Comparison of ENCODE assay signal across 13 cellular contexts in the genomic region with DNA sequence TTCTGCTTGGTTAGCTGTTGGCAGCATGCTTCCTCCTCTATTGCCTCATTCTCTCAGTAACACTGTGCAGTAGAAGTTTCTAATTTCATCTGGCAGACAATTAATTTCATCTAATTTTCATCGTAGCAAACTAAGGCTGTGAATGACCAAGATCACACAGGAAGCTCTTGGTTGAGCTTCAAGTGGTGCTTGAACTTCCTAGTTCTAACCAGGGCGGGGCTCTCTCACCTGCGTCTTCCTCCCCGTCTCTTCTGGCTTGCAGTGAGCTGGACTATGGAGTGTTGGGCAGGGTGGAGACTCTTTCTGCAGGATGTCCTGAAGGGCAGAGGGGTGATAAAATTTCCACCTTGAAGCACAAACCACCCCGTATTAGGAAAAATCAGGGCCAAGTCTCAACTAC. TPM values are rescaled to one million over a fixed set of nuclear protein-coding genes. Genes with fewer than 3 reads are reported as not detected.
A peak's percentile ranks its signal among the peaks of the same experiment; 100 is the strongest.
DNase-seq lines count a peak whose midpoint lies in the region; ATAC-seq, FAIRE-seq and TF ChIP-seq lines count a peak whose summit lies in the region.
"Had no signal": no experiment of that assay in that cellular context is flagged by ENCODE, and none has a peak within 500 bp of the region (broad histone marks: within the 10 kb centered on the region; RNA-seq: fewer than 3 reads in every experiment).

No MANE protein-coding gene starts in this region.

- H3K36me3 ChIP-seq in OCI-LY3 (replicated peaks; ENCODE audit: low read depth, low read length) (no peaks in the 10 kb centered on the region), BE2C (no peaks in the 10 kb centered on the region), heart right ventricle (no peaks in the 10 kb centered on the region)
- H3K36me3 ChIP-seq: HAP-1 had no signal

- H3K79me2 ChIP-seq in OCI-LY3 (ENCODE audit: low read length): no peaks in the 10 kb centered on the region

- peaks cover 17 to 24% of the 10 kb centered on the region in 2 donors for H3K4me1 Mint-ChIP-seq in immature natural killer cell

- WGBS in A549 (ENCODE audit: missing lambda C conversion rate): 10% methylated on average over 5 of the region's 5 CpGs
- 77 to 79% methylated on average over 5 of the region's 5 CpGs for WGBS in heart right ventricle, 2 donors

- CTCF ChIA-PET in A549 (lab: Yijun Ruan, JAX): interaction anchor here (0.5 to 1.3 kb wide), 4 partner anchors 12 to 265 kb away, joined by 3 to 4 read pairs (median 3); no protein-coding TSS in a partner anchor

- peak overlapping the region in 2 of 6 donors; percentile 82 to 83 for H3K27ac Mint-ChIP-seq in immature natural killer cell
- H3K27ac Mint-ChIP-seq: CD8-positive, alpha-beta T cell; T-helper 1 cell treated with Interleukin-12 subunit alpha and Interleukin-12 subunit beta and Interleukin-4 antibody, amounts not matched to agents 30 μg/mL and 1 μg/mL, for 36 hours had no signal

- no peak for TF ChIP-seq RAD21 in A549 (conservative IDR thresholded peaks at IDR 0.05 in 1 of 2, IDR thresholded peaks at IDR 0.05 in 1 of 2)

- H3K4me3 Mint-ChIP-seq in immature natural killer cell: peak overlapping the region; percentile 2 to 63 (median 50)
- H3K4me3 Mint-ChIP-seq: CD8-positive, alpha-beta T cell; T-helper 1 cell treated with Interleukin-12 subunit alpha and Interleukin-12 subunit beta and Interleukin-4 antibody, amounts not matched to agents 30 μg/mL and 1 μg/mL, for 36 hours had no signal

- H3K27ac ChIP-seq in A549: no peak overlapping the region
- no peak overlapping the region for H3K27ac ChIP-seq in OCI-LY3 (ENCODE audit: low read length)
- H3K27ac ChIP-seq in heart right ventricle: no peak overlapping the region

- H3K9ac ChIP-seq in OCI-LY3 (ENCODE audit: low read length): no peak overlapping the region

- H3K9me3 ChIP-seq in A549 (no peaks in the 10 kb centered on the region), OCI-LY3 (ENCODE audit: insufficient read depth, low read length) (no peaks in the 10 kb centered on the region), BE2C (no peaks in the 10 kb centered on the region), heart right ventricle (no peaks in the 10 kb centered on the region)

- H3K27me3 Mint-ChIP-seq in immature natural killer cell (ENCODE audit: low read depth in 3 of 3): peaks cover 0 to 20% (median 5%) of the 10 kb centered on the region in 3 donors

- intact Hi-C loops in heart right ventricle (cut with DNase I): no loop called here

- H3K4me3 ChIP-seq in A549 (no peak overlapping the region), OCI-LY3 (ENCODE audit: low read length) (no peak overlapping the region), BE2C (ENCODE audit: low read depth, low read length) (no peak overlapping the region), heart right ventricle (no peak overlapping the region)
- H3K4me3 ChIP-seq: HAP-1 had no signal

- no peaks in the 10 kb centered on the region for H3K36me3 Mint-ChIP-seq in immature natural killer cell
- H3K36me3 Mint-ChIP-seq: CD8-positive, alpha-beta T cell had no signal

- H3K9me3 Mint-ChIP-seq in immature natural killer cell: peaks cover 0 to 1% (median 0%) of the 10 kb centered on the region in 6 donors
- H3K9me3 Mint-ChIP-seq: CD8-positive, alpha-beta T cell; T-helper 1 cell treated with Interleukin-12 subunit alpha and Interleukin-12 subunit beta and Interleukin-4 antibody, amounts not matched to agents 30 μg/mL and 1 μg/mL, for 36 hours had no signal

- peak in 1 of 2 experiments; percentile 38; a peak in 1 of 6 replicates for ATAC-seq in A549
- ATAC-seq in heart right ventricle: no peak
- ATAC-seq: CD8-positive, alpha-beta T cell had no signal

- H4K20me1 ChIP-seq in OCI-LY3 (ENCODE audit: insufficient read depth, low read length): no peaks in the 10 kb centered on the region

- no peak for TF ChIP-seq EP300 in A549 (IDR thresholded peaks at IDR 0.05)

- POLR2A ChIA-PET in A549 (lab: Yijun Ruan, JAX): no interaction called here

- FAIRE-seq in A549 (lab: Jason Lieb, UNC): peak; percentile 89
- FAIRE-seq: D721Med had no signal

- H3K4me2 ChIP-seq in A549: no peak overlapping the region
- H3K4me2 ChIP-seq in OCI-LY3 (ENCODE audit: low read length): 0 out of 2 replicates have a peak overlapping the region, but pooled peaks have one; percentile 0

- H2AFZ ChIP-seq in OCI-LY3 (ENCODE audit: low read depth, low read length): 0 out of 2 replicates have a peak overlapping the region, but pooled peaks have one; percentile 20

- TF ChIP-seq POLR2A in A549 (IDR thresholded peaks at IDR 0.05; ENCODE audit: low read length): no peak

- no peak for DNase-seq in A549 (ENCODE audit: low read depth in 1 of 2, low spot score in 1 of 2)
- peak; percentile 9 for DNase-seq in DMS53 treated with DMSO at 0.1 percent for 48 hours (lab: John Stamatoyannopoulos, UW; ENCODE audit: unreplicated experiment)
- no peak for DNase-seq in immature natural killer cell
- DNase-seq in T-helper 2 cell: no peak
- DNase-seq in BE2C: no peak
- no peak for DNase-seq in heart right ventricle
- DNase-seq: CD8-positive, alpha-beta T cell; NCI-H1694; SHP77 had no signal

- TF ChIP-seq CTCF in A549 (IDR thresholded peaks at IDR 0.05) (no peak), OCI-LY3 (IDR thresholded peaks at IDR 0.05; ENCODE audit: low read depth, low read length) (no peak), BE2C (IDR thresholded peaks at IDR 0.05; ENCODE audit: low read depth, low read length) (no peak), heart right ventricle (IDR thresholded peaks at IDR 0.05) (no peak)

- H3K27me3 ChIP-seq in OCI-LY3 (ENCODE audit: low read depth, low read length) (peaks cover 11% of the 10 kb centered on the region), BE2C (peaks cover 5% of the 10 kb centered on the region; the same call in 1 of the 2 replicates), heart right ventricle (peaks cover 0 to 8% (median 0%) of the 10 kb centered on the region in 7 donors)

- no peaks in the 10 kb centered on the region for H3K4me1 ChIP-seq in A549
- H3K4me1 ChIP-seq in OCI-LY3 (ENCODE audit: low read length): peaks cover 3% of the 10 kb centered on the region
- no peaks in the 10 kb centered on the region for H3K4me1 ChIP-seq in BE2C
- peaks cover 0 to 6% (median 0%) of the 10 kb centered on the region in 9 donors for H3K4me1 ChIP-seq in heart right ventricle
- H3K4me1 ChIP-seq: HAP-1 had no signal

TF ChIP-seq in A549, 52 proteins besides CTCF, POLR2A, EP300 and RAD21:
- TF ChIP-seq EHMT2 (IDR thresholded peaks at IDR 0.05; ENCODE audit: low read depth): no peak

RNA-seq across cellular contexts. Expression of a gene that starts 2.0 kb away (rescaled TPM):
- polyA plus RNA-seq in A549 (2011; rRNA removed) (not detected in 2 replicates), A549 (2017; fragmentation: RNase III; extraction: RNeasy Plus Mini Kit Qiagen cat#74134 plus additional on column Dnase treatment) (0.05 to 0.09 TPM in 2 of 3 replicates, not detected in the other), immature natural killer cell (100 to 1,000 TPM; 147 to 301 (median 155) TPM), heart right ventricle (1 to 10 TPM; 4.3 to 4.9 TPM)
- polyA plus RNA-seq in A549 (2012; cell fraction: cytosol; rRNA removed): not detected in 2 replicates
- polyA plus RNA-seq in A549 (2012; cell fraction: nucleus; rRNA removed): not detected in 2 replicates
- polyA minus RNA-seq in A549 (2011; rRNA and poly(A)+ RNA removed): not detected in 2 replicates
- polyA plus RNA-seq in BE2C (2012; ENCODE audit: insufficient read depth, insufficient read length, low read depth): 1.9 TPM
- total RNA-seq in heart right ventricle: 10 to 100 TPM in 1 of 10 donors, 1 to 10 TPM in 9; 3.3 to 13.1 (median 4.1) TPM

Comparison
In these comparisons a context has a peak if more than half of its experiments do, and no peak if none do; other contexts are left out.
1. RNA of a gene that starts 2.0 kb away (polyA plus RNA-seq): 147 to 301 TPM in immature natural killer cell; 4.3 to 4.9 TPM in heart right ventricle and 0.05 to 0.09 TPM in A549; every median in the first group is over 10 times any median in the second.